In the genomic region with DNA sequence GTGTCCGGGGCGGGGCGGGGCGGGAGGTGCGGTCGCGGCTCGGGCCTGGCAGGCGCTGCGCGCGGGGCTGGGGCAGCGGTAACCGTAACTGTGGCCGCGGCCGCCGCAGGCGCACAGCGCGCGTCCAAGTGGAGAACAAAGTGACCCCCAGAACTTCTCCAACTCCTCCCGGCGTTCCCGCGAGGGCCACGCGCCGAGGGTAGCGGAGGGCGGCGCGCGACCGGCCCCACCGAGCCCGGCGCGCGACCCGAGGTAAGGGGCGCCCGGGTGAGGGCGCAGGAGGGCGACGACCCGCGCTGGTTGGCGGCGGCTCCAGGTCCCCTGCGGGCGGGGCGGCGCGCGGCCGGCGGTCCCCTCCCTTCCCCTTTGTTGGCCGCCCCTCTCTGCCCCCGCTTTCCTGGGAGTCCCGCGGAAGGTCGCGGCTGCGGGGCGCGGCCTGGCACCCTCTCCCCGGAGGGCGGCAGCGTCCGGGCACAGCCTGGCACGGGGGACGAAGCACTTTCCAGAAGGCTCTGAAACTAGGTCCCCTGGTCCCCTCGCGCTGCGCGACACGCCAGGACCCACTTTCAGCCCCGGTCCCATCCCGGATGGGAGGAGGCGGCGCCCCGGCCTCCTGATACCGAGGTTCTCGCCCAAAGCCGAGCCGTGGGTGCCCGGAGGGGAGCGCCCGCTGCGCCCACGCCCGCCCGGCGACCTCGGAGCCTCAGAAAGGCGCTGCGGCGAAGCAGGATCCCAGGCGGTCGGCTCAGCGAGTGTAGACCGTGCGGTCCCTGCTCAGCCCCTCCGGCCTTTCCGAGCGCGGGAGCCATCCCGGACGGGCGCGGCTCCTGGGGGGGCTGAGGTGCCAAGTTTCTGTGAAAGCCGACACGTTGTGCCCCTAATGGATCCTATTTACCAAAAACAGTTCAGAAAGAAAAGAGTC, we compare ENCODE assay signal across 8 cellular contexts. TPM values are rescaled to one million over a fixed set of nuclear protein-coding genes. Genes with fewer than 3 reads are reported as not detected.
DNase-seq lines count a peak whose midpoint lies in the region; ATAC-seq and TF ChIP-seq lines count a peak whose summit lies in the region.

A gene (plus strand): TSS at position 75 of the 922 bp plus-strand sequence. CDS start 133,909 bp downstream, outside the sequence.

- H3K4me1 ChIP-seq in esophagus (ENCODE audit: control insufficient read depth in 2 of 2, insufficient read depth in 2 of 2, low read length in 1 of 2) (no peaks in the 10 kb centered on the region), thoracic aorta (ENCODE audit: control insufficient read depth in 1 of 2, low read depth in 2 of 2) (peaks cover 4 to 9% of the 10 kb centered on the region in 2 donors)

- H3K27me3 ChIP-seq in WERI-Rb-1 (ENCODE audit: insufficient read depth, low read depth, severe bottlenecking) (no peaks in the 10 kb centered on the region), esophagus (ENCODE audit: control insufficient read depth in 1 of 2, insufficient read depth in 2 of 2, low read length in 2 of 2) (peaks cover 0 to 3% of the 10 kb centered on the region in 2 donors), thoracic aorta (replicated peaks; ENCODE audit: insufficient read depth) (no peaks in the 10 kb centered on the region)

- H3K9me3 Mint-ChIP-seq in naive B cell: no peaks in the 10 kb centered on the region

- DNase-seq in WERI-Rb-1 (peak; percentile 63), naive B cell (no peak), thoracic aorta (ENCODE audit: low spot score) (no peak), RPMI8226 (no peak), OCI-M1 (lab: John Stamatoyannopoulos, UW) (no peak)

- ATAC-seq in GM19463 (IDR thresholded peaks at IDR 0.05; ENCODE audit: unreplicated experiment): peak; percentile 60
- peak in 1 of 2 donors; percentile 30 for ATAC-seq in naive B cell (ENCODE audit: low read depth in 2 of 2)
- no peak for ATAC-seq in thoracic aorta (ENCODE audit: insufficient number of reproducible peaks, low FRiP score, low read depth)

- H3K36me3 Mint-ChIP-seq in naive B cell: no peaks in the 10 kb centered on the region

- 0 to 1% methylated on average over 77 to 114 of the region's 114 CpGs for WGBS in esophagus, 2 donors

- H3K27ac ChIP-seq in 22Rv1: no peak within 1 kb of the TSS
- peak within 1 kb of the TSS; percentile 77 for H3K27ac ChIP-seq in WERI-Rb-1
- no peak within 1 kb of the TSS for H3K27ac ChIP-seq in esophagus (ENCODE audit: low read depth in 2 of 2, low read length in 1 of 2)
- H3K27ac ChIP-seq in thoracic aorta: peak within 1 kb of the TSS; percentile 19 to 49

- peaks cover 26 to 40% (median 27%) of the 10 kb centered on the region in 3 donors for H3K27me3 Mint-ChIP-seq in naive B cell

- H3K4me3 Mint-ChIP-seq in naive B cell: peak within 1 kb of the TSS; percentile 52 to 81 (median 67)

- H3K27ac Mint-ChIP-seq in naive B cell: no peak within 1 kb of the TSS

- H3K9me3 ChIP-seq in WERI-Rb-1 (ENCODE audit: severe bottlenecking) (peaks cover 2% of the 10 kb centered on the region), esophagus (ENCODE audit: control insufficient read depth in 2 of 2, insufficient read depth in 1 of 2, low read depth in 1 of 2, low read length in 1 of 2) (no peaks in the 10 kb centered on the region), thoracic aorta (no peaks in the 10 kb centered on the region)

- H3K4me1 Mint-ChIP-seq in naive B cell: peaks cover 5 to 10% (median 7%) of the 10 kb centered on the region in 3 donors

- H3K36me3 ChIP-seq in WERI-Rb-1 (peaks cover 7% of the 10 kb centered on the region), esophagus (ENCODE audit: control insufficient read depth in 2 of 2, insufficient read depth in 2 of 2, low read length in 1 of 2) (no peaks in the 10 kb centered on the region), thoracic aorta (no peaks in the 10 kb centered on the region)

- H3K4me3 ChIP-seq in WERI-Rb-1 (ENCODE audit: low read depth, low read length) (peak within 1 kb of the TSS; percentile 96), esophagus (ENCODE audit: low read depth in 1 of 2, low read length in 2 of 2) (peak within 1 kb of the TSS; percentile 49 to 56), thoracic aorta (peak within 1 kb of the TSS; percentile 76)

- TF ChIP-seq CTCF in 22Rv1 (IDR thresholded peaks at IDR 0.05) (peak; percentile 9; the same call in 1 of the 2 replicates), WERI-Rb-1 (IDR thresholded peaks at IDR 0.05; ENCODE audit: low read depth, low read length) (no peak), thoracic aorta (IDR thresholded peaks at IDR 0.05) (no peak)

RNA-seq across cellular contexts. Expression of the gene that starts here (rescaled TPM):
- 1 to 10 TPM; 2.3 to 3.1 TPM for polyA plus RNA-seq in esophagus
- polyA plus RNA-seq in naive B cell (ENCODE audit: low read depth in 6 of 6): 1 to 10 TPM in 2 of 6 donors, under 1 TPM in 3, not detected in 1; 0.34 to 2.8 (median 0.58) TPM
- total RNA-seq in thoracic aorta: 10 to 100 TPM; 17.8 to 22.1 TPM

Comparison
In these comparisons a context has a peak if more than half of its experiments do, and no peak if none do; other contexts are left out.
1. H3K27ac ChIP-seq: peak in WERI-Rb-1 (single experiment) and thoracic aorta (2 of 2); none in 22Rv1 (single experiment) and esophagus (0 of 2).
2. Peak in every context shown above with its lines, with median percentiles within 50 percentile points of each other: H3K4me3 ChIP-seq.